22 cellular contexts compared by ENCODE assay signal in the genomic region with DNA sequence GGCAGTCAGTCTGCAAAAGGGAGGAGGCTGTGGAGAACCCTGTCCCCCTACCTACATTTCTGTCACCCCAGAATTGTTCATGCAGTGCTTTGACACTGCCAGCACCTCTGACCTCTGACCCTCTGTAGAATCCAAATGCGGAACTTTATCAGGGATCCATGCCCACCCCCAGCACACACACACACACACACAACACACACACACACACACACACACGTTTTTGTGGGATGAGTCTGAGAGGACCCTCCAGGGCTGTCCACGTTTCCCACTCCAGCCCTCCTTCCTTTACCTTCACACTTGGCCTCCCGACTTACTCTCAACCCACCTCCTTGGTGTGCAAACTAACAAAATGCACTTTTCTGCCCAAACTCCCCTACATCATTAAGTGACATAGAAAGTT. TPM values are rescaled to one million over a fixed set of nuclear protein-coding genes. Genes with fewer than 3 reads are reported as not detected.
A peak's percentile ranks its signal among the peaks of the same experiment; 100 is the strongest.
DNase-seq lines count a peak whose midpoint lies in the region; FAIRE-seq and TF ChIP-seq lines count a peak whose summit lies in the region.
"Had no signal": no experiment of that assay in that cellular context is flagged by ENCODE, and none has a peak within 500 bp of the region (broad histone marks: within the 10 kb centered on the region; RNA-seq: fewer than 3 reads in every experiment).

No MANE protein-coding gene starts in this region.

- H3K23ac ChIP-seq in H1 (ENCODE audit: insufficient read length), result no peak overlapping the region

- H3K27ac Mint-ChIP-seq in nephron, result peak overlapping the region; percentile 12 to 43 (median 29)
- H3K27ac Mint-ChIP-seq: B cell; CD4-positive, alpha-beta T cell; CD8-positive, alpha-beta T cell had no signal

- no peak for TF ChIP-seq RAD21 in H1 (IDR thresholded peaks at IDR 0.05 in 1 of 2, conservative IDR thresholded peaks at IDR 0.05 in 1 of 2; ENCODE audit: low read depth in 2 of 2, low read length in 2 of 2)

- no peak overlapping the region for H3K4me2 ChIP-seq in H1 (ENCODE audit: insufficient read depth in 1 of 2, low read depth in 2 of 2, low read length in 2 of 2)
- H3K4me2 ChIP-seq: A549; BLaER1 treated with 17β-estradiol and CSF1 and Interleukin-3, amounts not matched to agents 10 nM and 100 nM had no signal

- H4K8ac ChIP-seq in H1 (ENCODE audit: extremely low read depth, insufficient read depth, low read length), result no peak overlapping the region

- H3K23me2 ChIP-seq in H1 (ENCODE audit: low read depth, low read length), result no peaks in the 10 kb centered on the region; the same call in 1 of the 2 replicates

- no peak overlapping the region for H3K56ac ChIP-seq in H1 (replicated peaks; ENCODE audit: insufficient read length, low read depth, low read length)

- 0 out of 2 replicates have a peak overlapping the region, but pooled peaks have one; percentile 44 for H2AK5ac ChIP-seq in H1 (ENCODE audit: low read depth, low read length)

- no peak overlapping the region for H4K5ac ChIP-seq in H1 (ENCODE audit: insufficient read length, low read depth, low read length)

- no peak overlapping the region for H3K18ac ChIP-seq in H1 (ENCODE audit: extremely low read depth, low read length)

- 84% methylated on average over 4 of the region's 4 CpGs; no CpG with 5 or more reads in 1 of the 2 experiments for WGBS in H1 (ENCODE audit: extremely low coverage in 1 of 2, insufficient coverage in 1 of 2, insufficient read length in 1 of 2, insufficient replicate concordance in 2 of 2, low coverage in 1 of 2, low lambda C conversion rate in 2 of 2, missing lambda C conversion rate in 1 of 2), 2 experiments

- H4K91ac ChIP-seq in H1 (replicated peaks; ENCODE audit: insufficient read length, low read length), result peak overlapping the region; percentile 76

- FAIRE-seq in H1 (lab: Jason Lieb, UNC), result no peak
- FAIRE-seq: D721Med, G401.6, GM12891 had no signal

- peak overlapping the region in 1 of 3 experiments; percentile 65 for H3K4me3 Mint-ChIP-seq in nephron
- H3K4me3 Mint-ChIP-seq: B cell; CD4-positive, alpha-beta T cell; CD8-positive, alpha-beta T cell had no signal

- H2AFZ ChIP-seq in H1 (ENCODE audit: low read length), result no peak overlapping the region

- no peak overlapping the region for H3K9ac ChIP-seq in H1 (replicated peaks in 1 of 4; ENCODE audit: extremely low read depth in 1 of 4, low read depth in 3 of 4, low read length in 3 of 4)
- H3K9ac ChIP-seq: BLaER1 treated with 17β-estradiol and CSF1 and Interleukin-3, amounts not matched to agents 10 nM and 100 nM had no signal

- 0 out of 2 replicates have a peak, but pooled peaks cover 2% of the 10 kb centered on the region for H3K4me1 ChIP-seq in HEK293 (ENCODE audit: control insufficient read depth, insufficient read depth, low read length)
- H3K4me1 ChIP-seq in H1 (replicated peaks in 1 of 4; ENCODE audit: control insufficient read depth in 3 of 4, insufficient read depth in 4 of 4, low read length in 3 of 4), result peaks cover 0 to 3% (median 1%) of the 10 kb centered on the region in 4 experiments; a peak in 2 of 7 replicates
- H3K4me1 ChIP-seq: A549, Caco-2 had no signal

- no peak for TF ChIP-seq EP300 in H1 (IDR thresholded peaks at IDR 0.05; ENCODE audit: borderline replicate concordance in 1 of 2, low read depth in 2 of 2, low read length in 2 of 2)

- H3K79me2 ChIP-seq in H1 (ENCODE audit: control insufficient read depth in 1 of 2, insufficient read depth in 2 of 2, low read length in 2 of 2), result no peaks in the 10 kb centered on the region

- no peaks in the 10 kb centered on the region for H3K36me3 Mint-ChIP-seq in nephron (ENCODE audit: low read depth)
- H3K36me3 Mint-ChIP-seq: CD8-positive, alpha-beta T cell had no signal

- H2BK12ac ChIP-seq in H1 (ENCODE audit: low read depth, low read length), result 0 out of 2 replicates have a peak overlapping the region, but pooled peaks have one; percentile 44

- DNase-seq in H1 (ENCODE audit: low read depth in 1 of 2, low spot score in 2 of 2) (no peak), posterior vena cava (ENCODE audit: low spot score) (peak; percentile 19), GOT3 (lab: John Stamatoyannopoulos, UW) (no peak), NK-92 (lab: John Stamatoyannopoulos, UW; ENCODE audit: unreplicated experiment) (no peak), dorsolateral prefrontal cortex (no peak), nucleus accumbens (lab: John Stamatoyannopoulos, UW) (no peak)
- DNase-seq: AML-193; Caco-2; Calu3; CD4-positive, alpha-beta T cell; CD8-positive, alpha-beta T cell; GF-D8 had no signal

- H3K9me3 ChIP-seq in HEK293 (ENCODE audit: control insufficient read depth, insufficient read depth, low read depth, low read length) (no peaks in the 10 kb centered on the region), H1 (ENCODE audit: insufficient read depth in 2 of 2, low read depth in 1 of 2, low read length in 1 of 2) (no peaks in the 10 kb centered on the region)
- H3K9me3 ChIP-seq: BLaER1 treated with 17β-estradiol and CSF1 and Interleukin-3, amounts not matched to agents 10 nM and 100 nM; Caco-2 had no signal

- no peaks in the 10 kb centered on the region for H3K36me3 ChIP-seq in HEK293 (ENCODE audit: control insufficient read depth in 2 of 2, insufficient read depth in 1 of 2, low read length in 2 of 2)
- H3K36me3 ChIP-seq in H1 (ENCODE audit: control insufficient read depth in 2 of 4, insufficient read depth in 4 of 4, low read length in 3 of 4), result no peaks in the 10 kb centered on the region
- H3K36me3 ChIP-seq: BLaER1 treated with 17β-estradiol and CSF1 and Interleukin-3, amounts not matched to agents 10 nM and 100 nM had no signal

- no peak for TF ChIP-seq POLR2A in H1 (IDR thresholded peaks at IDR 0.05; ENCODE audit: control extremely low read depth in 1 of 2, low read depth in 2 of 2, low read length in 2 of 2)

- H3K4me3 ChIP-seq in HEK293 (ENCODE audit: low read depth, low read length), result no peak overlapping the region
- H3K4me3 ChIP-seq in H1 (ENCODE audit: extremely low read depth in 1 of 4, insufficient read depth in 2 of 4, low read depth in 3 of 4, low read length in 4 of 4), result no peak overlapping the region
- H3K4me3 ChIP-seq in dorsolateral prefrontal cortex, result no peak overlapping the region
- H3K4me3 ChIP-seq: A549; BLaER1 treated with 17β-estradiol and CSF1 and Interleukin-3, amounts not matched to agents 10 nM and 100 nM had no signal

- peaks cover 37% of the 10 kb centered on the region for H3K4me1 Mint-ChIP-seq in nephron
- H3K4me1 Mint-ChIP-seq: B cell had no signal

- no peaks in the 10 kb centered on the region for H4K20me1 ChIP-seq in H1 (replicated peaks in 1 of 2; ENCODE audit: control insufficient read depth in 1 of 2, insufficient read depth in 2 of 2, low read length in 2 of 2)
- H4K20me1 ChIP-seq: BLaER1 treated with 17β-estradiol and CSF1 and Interleukin-3, amounts not matched to agents 10 nM and 100 nM had no signal

- H2BK5ac ChIP-seq in H1 (ENCODE audit: low read depth, low read length), result 0 out of 2 replicates have a peak overlapping the region, but pooled peaks have one; percentile 39

- H3K79me1 ChIP-seq in H1 (ENCODE audit: low read depth, low read length), result no peaks in the 10 kb centered on the region

- intact Hi-C loops in posterior vena cava (cut with DNase I) (no loop called here), dorsolateral prefrontal cortex (cut with DNase I) (no loop called here)

- H2BK120ac ChIP-seq in H1 (replicated peaks; ENCODE audit: low read depth, low read length), result no peak overlapping the region

- TF ChIP-seq CTCF in HEK293 (tag by site-specific recombination; IDR thresholded peaks at IDR 0.05), result no peak
- TF ChIP-seq CTCF in H1 (IDR thresholded peaks at IDR 0.05; ENCODE audit: control extremely low read depth in 1 of 3, insufficient read depth in 1 of 3, low read depth in 1 of 3, low read length in 3 of 3), result no peak
- TF ChIP-seq CTCF in nephron (IDR thresholded peaks at IDR 0.05; ENCODE audit: unreplicated experiment in 3 of 3), result no peak
- TF ChIP-seq CTCF in dorsolateral prefrontal cortex (IDR thresholded peaks at IDR 0.05 in 54 of 56, conservative IDR thresholded peaks at IDR 0.05 in 2 of 56; ENCODE audit: low read depth in 1 of 56, partially characterized antibody in 56 of 56), result no peak

- H3K14ac ChIP-seq in H1 (ENCODE audit: insufficient read length), result no peak overlapping the region

- H3K9me3 Mint-ChIP-seq in nephron, result no peaks in the 10 kb centered on the region
- H3K9me3 Mint-ChIP-seq: CD4-positive, alpha-beta T cell; CD8-positive, alpha-beta T cell had no signal

- 0 out of 2 replicates have a peak overlapping the region, but pooled peaks have one; percentile 61 for H2BK20ac ChIP-seq in H1 (ENCODE audit: low read length)

- H3K27me3 Mint-ChIP-seq in nephron (ENCODE audit: low read depth), result peaks cover 13% of the 10 kb centered on the region
- H3K27me3 Mint-ChIP-seq: B cell had no signal

- CTCF ChIA-PET in HEK293 (lab: Yijun Ruan, JAX) (interaction anchor here (0.6 kb wide), 1 partner anchor 70 kb away, joined by 3 read pairs; no protein-coding TSS in a partner anchor), H1 (lab: Charles Lee; ENCODE audit: partially characterized antibody) (no interaction called here)

- no peaks in the 10 kb centered on the region for H3K27me3 ChIP-seq in H1 (replicated peaks in 1 of 4; ENCODE audit: control insufficient read depth in 3 of 4, extremely low read depth in 1 of 4, insufficient read depth in 3 of 4, low read length in 3 of 4)
- H3K27me3 ChIP-seq in dorsolateral prefrontal cortex, result peaks cover 0 to 5% (median 0%) of the 10 kb centered on the region in 45 donors
- H3K27me3 ChIP-seq: BLaER1 treated with 17β-estradiol and CSF1 and Interleukin-3, amounts not matched to agents 10 nM and 100 nM had no signal

- H3K4ac ChIP-seq in H1 (replicated peaks; ENCODE audit: insufficient read length, low read depth, low read length), result no peak overlapping the region

- H3K27ac ChIP-seq in HEK293 (ENCODE audit: extremely low read depth, low read depth, low read length) (no peak overlapping the region), H1 (ENCODE audit: low read depth, low read length) (no peak overlapping the region), dorsolateral prefrontal cortex (no peak overlapping the region)
- H3K27ac ChIP-seq: 22Rv1; A549; BLaER1 treated with 17β-estradiol and CSF1 and Interleukin-3, amounts not matched to agents 10 nM and 100 nM; C4-2B had no signal

- POLR2A ChIA-PET in HEK293 (lab: Yijun Ruan, JAX), result no interaction called here
- POLR2A ChIA-PET in H1 (lab: Charles Lee; ENCODE audit: partially characterized antibody), result interaction anchor here (2.4 kb wide), 1 partner anchor 27 kb away, joined by 10 read pairs; no protein-coding TSS in a partner anchor

- no peak overlapping the region for H2BK15ac ChIP-seq in H1 (ENCODE audit: low read length)

RNA-seq across cellular contexts. Expression of gene TSHZ3, which starts 42.3 kb away (rescaled TPM):
- total RNA-seq in H1 (2021; fragmentation: NEBNext Ultra II Directional; extraction: Animal tissue kit (Norgen Biotek cat#: 25700)), result 9.3 and 12.3 TPM in 2 replicates
- 3.1 and 3.8 TPM in 2 replicates for polyA plus RNA-seq in H1 (2011; rRNA removed)
- polyA plus RNA-seq in H1 (2011; cell fraction: cytosol; rRNA removed), result 2.3 TPM
- polyA plus RNA-seq in H1 (2011; cell fraction: nucleus; rRNA removed), result 10.5 TPM
- polyA plus RNA-seq in H1 (2012, experiment 1 of 2), result 5.8 to 7.8 TPM (median 6.4 TPM) in 4 replicates
- 4.2 TPM for polyA plus RNA-seq in H1 (2012, experiment 2 of 2)
- polyA plus RNA-seq in H1 (2013, experiment 1 of 2), result 15.1 TPM
- 14.7 TPM for polyA plus RNA-seq in H1 (2013, experiment 2 of 2)
- 5.5 TPM in 2 replicates for polyA minus RNA-seq in H1 (2011; rRNA and poly(A)+ RNA removed)
- polyA minus RNA-seq in H1 (2011; cell fraction: cytosol; rRNA and poly(A)+ RNA removed), result 5.1 TPM
- polyA minus RNA-seq in H1 (2011; cell fraction: nucleus; rRNA and poly(A)+ RNA removed), result 6.6 TPM
- total RNA-seq in posterior vena cava, result 10 to 100 TPM; 30.8 to 32.1 TPM
- 10 to 100 TPM in 119 of 120 experiments, 1 to 10 TPM in 1; 8.4 to 35.0 (median 22.7) TPM for total RNA-seq in dorsolateral prefrontal cortex
- total RNA-seq: Caco-2; Calu3; CD8-positive, alpha-beta T cell had no signal
